10 cellular contexts compared by ENCODE assay signal in the genomic region with DNA sequence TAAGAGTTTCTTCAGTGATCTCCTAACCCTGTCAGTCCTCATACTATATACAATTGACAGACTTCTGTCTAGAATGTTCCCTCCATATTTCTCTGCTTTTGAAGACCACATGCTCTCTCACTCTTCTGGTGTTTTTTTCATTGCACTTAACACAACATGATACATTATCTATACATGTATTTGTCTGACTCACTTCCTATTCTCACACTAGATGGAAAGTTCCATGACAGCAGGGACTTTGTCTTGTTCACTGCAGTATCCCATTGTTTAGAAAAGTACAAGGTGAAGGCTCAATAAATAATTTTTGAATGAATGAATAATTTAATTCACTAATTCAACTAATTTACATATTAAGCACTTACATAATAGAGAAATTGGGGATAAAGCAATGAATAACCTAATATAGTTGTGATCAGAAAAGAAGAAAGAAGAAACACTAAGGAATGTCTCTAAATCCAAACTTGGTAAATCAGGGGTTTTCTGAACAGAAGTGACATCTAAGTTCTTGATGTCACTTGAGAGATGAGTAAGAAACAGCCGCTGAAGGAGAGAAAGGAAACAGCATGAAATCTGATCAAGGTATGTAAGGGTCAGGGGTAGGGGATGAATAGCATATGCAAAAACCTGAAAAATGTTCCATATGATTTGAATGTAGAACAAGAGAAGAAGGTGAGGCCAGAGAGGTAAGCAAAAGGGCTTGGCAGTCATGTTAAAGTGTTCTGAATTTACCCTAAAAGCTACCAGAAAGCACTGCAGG. TPM values are rescaled to one million over a fixed set of nuclear protein-coding genes. Genes with fewer than 3 reads are reported as not detected.
DNase-seq lines count a peak whose midpoint lies in the region; ATAC-seq and TF ChIP-seq lines count a peak whose summit lies in the region.
"Had no signal": no experiment of that assay in that cellular context is flagged by ENCODE, and none has a peak within 500 bp of the region (broad histone marks: within the 10 kb centered on the region; RNA-seq: fewer than 3 reads in every experiment).

No MANE protein-coding gene starts in this region.

- H4K8ac ChIP-seq in H9 (replicated peaks; ENCODE audit: insufficient read length, low read depth, low read length): no peak overlapping the region

- H2AFZ ChIP-seq in GM23248: no peak overlapping the region
- H2AFZ ChIP-seq in Karpas-422 (ENCODE audit: low read length): no peak overlapping the region
- H2AFZ ChIP-seq in H9 (ENCODE audit: low read length): no peak overlapping the region

- H3K4me1 ChIP-seq in GM23248 (ENCODE audit: insufficient read depth) (peaks cover 7% of the 10 kb centered on the region), Karpas-422 (ENCODE audit: low read length) (peaks cover 73% of the 10 kb centered on the region), H9 (ENCODE audit: insufficient read depth, low read length) (no peaks in the 10 kb centered on the region)

- H3K27me3 ChIP-seq in GM23248 (replicated peaks; ENCODE audit: insufficient read depth) (no peaks in the 10 kb centered on the region), Karpas-422 (ENCODE audit: low read length) (no peaks in the 10 kb centered on the region), H9 (ENCODE audit: insufficient read depth, low read length) (no peaks in the 10 kb centered on the region)

- no peak overlapping the region for H2BK120ac ChIP-seq in H9 (ENCODE audit: low read depth, low read length, poor library complexity, severe bottlenecking)

- H3K27me3 Mint-ChIP-seq in H9 (ENCODE audit: low read depth): no peaks in the 10 kb centered on the region
- H3K27me3 Mint-ChIP-seq in activated CD4-positive, alpha-beta T cell treated with anti-CD3 and anti-CD28 coated beads, Interleukin-2, amount 10 ng/mL, durations not matched to agents 24 days and 14 days: no peaks in the 10 kb centered on the region
- H3K27me3 Mint-ChIP-seq: activated naive CD8-positive, alpha-beta T cell had no signal

- no peak overlapping the region for H2AK5ac ChIP-seq in H9 (ENCODE audit: insufficient read length, low read length)

- no peak overlapping the region for H3K4ac ChIP-seq in H9 (ENCODE audit: low read depth, low read length)

- H3K79me1 ChIP-seq in H9 (ENCODE audit: insufficient read depth, low read depth, low read length, poor library complexity, severe bottlenecking): no peaks in the 10 kb centered on the region

- H4K91ac ChIP-seq in H9 (ENCODE audit: insufficient read length, low read depth, low read length): no peak overlapping the region

- no peak overlapping the region for H3K23ac ChIP-seq in H9 (ENCODE audit: insufficient read length, low read depth, low read length)

- H3K36me3 ChIP-seq in GM23248 (ENCODE audit: low read depth) (peaks cover 25% of the 10 kb centered on the region; the same call in 1 of the 2 replicates), Karpas-422 (ENCODE audit: insufficient read depth, low read length) (peaks cover 51% of the 10 kb centered on the region)

- ATAC-seq in activated naive CD4-positive, alpha-beta T cell treated with anti-CD3 and anti-CD28 coated beads, Interleukin-2, amount 50 U/mL, for 72 hours: peak; percentile 87 to 93
- ATAC-seq in stimulated activated effector memory CD8-positive, alpha-beta T cell treated with anti-CD3 and anti-CD28 coated beads, Interleukin-12 subunit alpha, Interleukin-12 subunit beta, amount 100 ng/mL, for 72 hours: peak; percentile 93

- H2BK12ac ChIP-seq in H9 (ENCODE audit: insufficient read length, low read depth, low read length): no peak overlapping the region

- no peak overlapping the region for H2BK5ac ChIP-seq in H9 (ENCODE audit: insufficient read length, low read length)

- H3K4me2 ChIP-seq in GM23248 (ENCODE audit: unreplicated experiment): no peak overlapping the region
- H3K4me2 ChIP-seq in Karpas-422 (ENCODE audit: low read depth, low read length, poor library complexity, severe bottlenecking): peak overlapping the region; percentile 6
- no peak overlapping the region for H3K4me2 ChIP-seq in H9 (ENCODE audit: insufficient read depth, insufficient read length, low read length)

- H3K56ac ChIP-seq in H9 (ENCODE audit: insufficient read length, low read depth, low read length): no peak overlapping the region

- H4K5ac ChIP-seq in H9 (ENCODE audit: insufficient read length, low read depth, low read length): no peak overlapping the region

- H3K4me3 ChIP-seq in GM23248 (no peak overlapping the region), Karpas-422 (ENCODE audit: low read length) (no peak overlapping the region)

- H2BK20ac ChIP-seq in H9 (ENCODE audit: low read depth, low read length, poor library complexity, severe bottlenecking): no peak overlapping the region

- no peak overlapping the region for H3K14ac ChIP-seq in H9 (ENCODE audit: insufficient read depth, low read length)

- H3K4me1 Mint-ChIP-seq in stimulated activated effector memory CD8-positive, alpha-beta T cell treated with anti-CD3 and anti-CD28 coated beads, Interleukin-12 subunit alpha, Interleukin-12 subunit beta, amount 100 ng/mL, for 72 hours: no peaks in the 10 kb centered on the region
- H3K4me1 Mint-ChIP-seq in H9: no peaks in the 10 kb centered on the region
- peaks cover 10% of the 10 kb centered on the region for H3K4me1 Mint-ChIP-seq in activated CD4-positive, alpha-beta T cell treated with anti-CD3 and anti-CD28 coated beads, Interleukin-2, amount 10 ng/mL, durations not matched to agents 24 days and 14 days

- H3K18ac ChIP-seq in H9 (ENCODE audit: insufficient read length, low read depth, low read length): no peak overlapping the region

- 96 to 97% methylated on average over 1 of the region's 1 CpG for WGBS in GM23248 (ENCODE audit: low coverage in 1 of 2, low lambda C conversion rate in 2 of 2, missing lambda C conversion rate in 2 of 2), 2 experiments
- no CpG with 5 or more reads among the region's 1 CpG for WGBS in H9 (ENCODE audit: extremely low coverage, insufficient read length, low lambda C conversion rate)

- intact Hi-C loops in activated CD4-positive, alpha-beta T cell treated with anti-CD3 and anti-CD28 coated beads, Interleukin-2, amount 10 ng/mL, durations not matched to agents 24 days and 14 days (cut with micrococcal nuclease): loop anchor here (1.0 kb wide), 7 partner anchors 8 to 103 kb away; partner anchors contain the start of gene POLI

- no peak overlapping the region for H3K4me3 Mint-ChIP-seq in stimulated activated effector memory CD8-positive, alpha-beta T cell treated with anti-CD3 and anti-CD28 coated beads, Interleukin-12 subunit alpha, Interleukin-12 subunit beta, amount 100 ng/mL, for 72 hours
- no peak overlapping the region for H3K4me3 Mint-ChIP-seq in H9
- H3K4me3 Mint-ChIP-seq in activated CD4-positive, alpha-beta T cell treated with anti-CD3 and anti-CD28 coated beads, Interleukin-2, amount 10 ng/mL, durations not matched to agents 24 days and 14 days: no peak overlapping the region
- H3K4me3 Mint-ChIP-seq: activated naive CD8-positive, alpha-beta T cell had no signal

- no peak overlapping the region for H2BK15ac ChIP-seq in H9 (ENCODE audit: low read depth, low read length)

- no peak overlapping the region for H3T11ph ChIP-seq in H9 (ENCODE audit: low read length)

- H3K9ac ChIP-seq in GM23248: no peak overlapping the region
- H3K9ac ChIP-seq in Karpas-422 (ENCODE audit: low read length): no peak overlapping the region
- H3K9ac ChIP-seq in H9 (ENCODE audit: extremely low read depth, insufficient read length, low read length): no peak overlapping the region

- peaks cover 0 to 12% of the 10 kb centered on the region in 2 donors for H3K36me3 Mint-ChIP-seq in activated naive CD4-positive, alpha-beta T cell treated with anti-CD3 and anti-CD28 coated beads, Interleukin-2, amount 50 U/mL, for 72 hours
- H3K36me3 Mint-ChIP-seq in stimulated activated effector memory CD8-positive, alpha-beta T cell treated with anti-CD3 and anti-CD28 coated beads, Interleukin-12 subunit alpha, Interleukin-12 subunit beta, amount 100 ng/mL, for 72 hours: peaks cover 22% of the 10 kb centered on the region
- peaks cover 2 to 15% (median 2%) of the 10 kb centered on the region in 3 experiments for H3K36me3 Mint-ChIP-seq in H9 (ENCODE audit: insufficient read depth in 1 of 3, low read depth in 3 of 3)
- H3K36me3 Mint-ChIP-seq in activated CD4-positive, alpha-beta T cell treated with anti-CD3 and anti-CD28 coated beads, Interleukin-2, amount 10 ng/mL, durations not matched to agents 24 days and 14 days (ENCODE audit: low read depth): peaks cover 31% of the 10 kb centered on the region

- no peak for DNase-seq in activated naive CD4-positive, alpha-beta T cell treated with anti-CD3 and anti-CD28 coated beads, Interleukin-2, amount 50 U/mL, for 72 hours (ENCODE audit: low spot score in 2 of 2)
- no peak for DNase-seq in activated naive CD4-positive, alpha-beta T cell treated with anti-CD3 and anti-CD28 coated beads, Interleukin-2, amount 50 U/mL, for 16 hours
- DNase-seq in GM23248: peak; percentile 31
- peak; percentile 49 for DNase-seq in Karpas-422
- DNase-seq in stimulated activated effector memory CD8-positive, alpha-beta T cell treated with anti-CD3 and anti-CD28 coated beads, Interleukin-12 subunit alpha, Interleukin-12 subunit beta, amount 100 ng/mL, for 72 hours (ENCODE audit: low spot score in 2 of 2): no peak
- DNase-seq in H9: no peak
- no peak for DNase-seq in cerebellum (ENCODE audit: low spot score)
- DNase-seq in activated CD4-positive, alpha-beta T cell treated with anti-CD3 and anti-CD28 coated beads, Interleukin-2, amount 10 ng/mL, durations not matched to agents 24 days and 14 days: no peak

- no peak overlapping the region for H3K27ac ChIP-seq in GM23248
- H3K27ac ChIP-seq in Karpas-422 (ENCODE audit: low read length): peak overlapping the region; percentile 59
- H3K27ac ChIP-seq in H9 (ENCODE audit: insufficient read length, low read depth, low read length): no peak overlapping the region
- H3K27ac ChIP-seq: VCaP had no signal

- no peaks in the 10 kb centered on the region for H3K9me3 ChIP-seq in GM23248 (ENCODE audit: low read depth)
- no peaks in the 10 kb centered on the region for H3K9me3 ChIP-seq in Karpas-422 (ENCODE audit: low read length)
- H3K9me3 ChIP-seq in H9 (ENCODE audit: control insufficient read depth, low read depth, low read length): no peaks in the 10 kb centered on the region

- no peak for TF ChIP-seq CTCF in H9 (conservative IDR thresholded peaks at IDR 0.05)

- in situ Hi-C loops in GM23248 (cut with MboI): no loop called here

- no peaks in the 10 kb centered on the region for H3K9me3 Mint-ChIP-seq in activated naive CD4-positive, alpha-beta T cell treated with anti-CD3 and anti-CD28 coated beads, Interleukin-2, amount 50 U/mL, for 72 hours
- no peaks in the 10 kb centered on the region for H3K9me3 Mint-ChIP-seq in stimulated activated effector memory CD8-positive, alpha-beta T cell treated with anti-CD3 and anti-CD28 coated beads, Interleukin-12 subunit alpha, Interleukin-12 subunit beta, amount 100 ng/mL, for 72 hours
- H3K9me3 Mint-ChIP-seq in H9: peaks cover 5 to 11% of the 10 kb centered on the region in 2 experiments; a peak in 4 of 5 replicates
- H3K9me3 Mint-ChIP-seq in activated CD4-positive, alpha-beta T cell treated with anti-CD3 and anti-CD28 coated beads, Interleukin-2, amount 10 ng/mL, durations not matched to agents 24 days and 14 days: no peaks in the 10 kb centered on the region

- H3F3A ChIP-seq in GM23248 (ENCODE audit: insufficient read depth): 0 out of 2 replicates have a peak, but pooled peaks cover 5% of the 10 kb centered on the region

- no peak overlapping the region for H3K27ac Mint-ChIP-seq in activated naive CD4-positive, alpha-beta T cell treated with anti-CD3 and anti-CD28 coated beads, Interleukin-2, amount 50 U/mL, for 72 hours
- no peak overlapping the region for H3K27ac Mint-ChIP-seq in stimulated activated effector memory CD8-positive, alpha-beta T cell treated with anti-CD3 and anti-CD28 coated beads, Interleukin-12 subunit alpha, Interleukin-12 subunit beta, amount 100 ng/mL, for 72 hours
- no peak overlapping the region for H3K27ac Mint-ChIP-seq in H9
- no peak overlapping the region for H3K27ac Mint-ChIP-seq in activated CD4-positive, alpha-beta T cell treated with anti-CD3 and anti-CD28 coated beads, Interleukin-2, amount 10 ng/mL, durations not matched to agents 24 days and 14 days
- H3K27ac Mint-ChIP-seq: activated naive CD8-positive, alpha-beta T cell had no signal

- H4K20me1 ChIP-seq in GM23248 (ENCODE audit: insufficient read depth) (no peaks in the 10 kb centered on the region), Karpas-422 (ENCODE audit: insufficient read depth, low read depth, low read length) (peaks cover 6% of the 10 kb centered on the region; the same call in 1 of the 2 replicates), H9 (ENCODE audit: control insufficient read depth, insufficient read depth, insufficient read length) (no peaks in the 10 kb centered on the region)

- no peaks in the 10 kb centered on the region for H3K9me2 ChIP-seq in GM23248 (ENCODE audit: insufficient read depth)
- no peaks in the 10 kb centered on the region for H3K9me2 ChIP-seq in Karpas-422 (replicated peaks; ENCODE audit: insufficient read depth, low read length)

- H3K23me2 ChIP-seq in H9 (ENCODE audit: insufficient read length, low read depth, low read length, poor library complexity, severe bottlenecking): no peaks in the 10 kb centered on the region

- H3K79me2 ChIP-seq in GM23248 (ENCODE audit: insufficient read depth) (peaks cover 98% of the 10 kb centered on the region), Karpas-422 (ENCODE audit: low read length) (peaks cover 97% of the 10 kb centered on the region), H9 (ENCODE audit: insufficient read depth, low read length) (no peaks in the 10 kb centered on the region)

RNA-seq across cellular contexts. Expression of gene MBD2, which starts 42.4 kb away (rescaled TPM):
- 100 to 1,000 TPM in 1 of 2 donors, 10 to 100 TPM in 1; 91.6 to 151 TPM for total RNA-seq in activated naive CD4-positive, alpha-beta T cell treated with anti-CD3 and anti-CD28 coated beads, Interleukin-2, amount 50 U/mL, for 72 hours
- total RNA-seq in GM23248 (2014; rRNA removed; shearing (Covaris generic)): 26.3 and 27.2 TPM in 2 replicates
- polyA plus RNA-seq in GM23248 (2016; fragmentation: Nextera tagmentation; extraction: Ambion mirVana): 9.5 and 11.2 TPM in 2 replicates
- 53.5 and 61.3 TPM in 2 replicates for total RNA-seq in Karpas-422 (2014; rRNA removed; shearing (Covaris generic); ENCODE audit: low replicate concordance)
- 29.9 and 34.0 TPM in 2 replicates for total RNA-seq in H9 (2021)
- 19.7 TPM for total RNA-seq in cerebellum
- 195 and 200 TPM in 2 replicates for total RNA-seq in activated CD4-positive, alpha-beta T cell treated with anti-CD3 and anti-CD28 coated beads, Interleukin-2, amount 10 ng/mL, durations not matched to agents 24 days and 14 days

Comparison
In these comparisons a context has a peak if more than half of its experiments do, and no peak if none do; other contexts are left out.
1. DNase-seq: peak in GM23248 (single experiment) and Karpas-422 (single experiment); none in activated naive CD4-positive, alpha-beta T cell treated with anti-CD3 and anti-CD28 coated beads, Interleukin-2, amount 50 U/mL, for 72 hours (0 of 2), activated naive CD4-positive, alpha-beta T cell treated with anti-CD3 and anti-CD28 coated beads, Interleukin-2, amount 50 U/mL, for 16 hours (single experiment), stimulated activated effector memory CD8-positive, alpha-beta T cell treated with anti-CD3 and anti-CD28 coated beads, Interleukin-12 subunit alpha, Interleukin-12 subunit beta, amount 100 ng/mL, for 72 hours (0 of 2), H9 (single experiment), cerebellum (single experiment) and activated CD4-positive, alpha-beta T cell treated with anti-CD3 and anti-CD28 coated beads, Interleukin-2, amount 10 ng/mL, durations not matched to agents 24 days and 14 days (single experiment).